Comparison of ENCODE assay signal across 1 cellular context in the genomic region with DNA sequence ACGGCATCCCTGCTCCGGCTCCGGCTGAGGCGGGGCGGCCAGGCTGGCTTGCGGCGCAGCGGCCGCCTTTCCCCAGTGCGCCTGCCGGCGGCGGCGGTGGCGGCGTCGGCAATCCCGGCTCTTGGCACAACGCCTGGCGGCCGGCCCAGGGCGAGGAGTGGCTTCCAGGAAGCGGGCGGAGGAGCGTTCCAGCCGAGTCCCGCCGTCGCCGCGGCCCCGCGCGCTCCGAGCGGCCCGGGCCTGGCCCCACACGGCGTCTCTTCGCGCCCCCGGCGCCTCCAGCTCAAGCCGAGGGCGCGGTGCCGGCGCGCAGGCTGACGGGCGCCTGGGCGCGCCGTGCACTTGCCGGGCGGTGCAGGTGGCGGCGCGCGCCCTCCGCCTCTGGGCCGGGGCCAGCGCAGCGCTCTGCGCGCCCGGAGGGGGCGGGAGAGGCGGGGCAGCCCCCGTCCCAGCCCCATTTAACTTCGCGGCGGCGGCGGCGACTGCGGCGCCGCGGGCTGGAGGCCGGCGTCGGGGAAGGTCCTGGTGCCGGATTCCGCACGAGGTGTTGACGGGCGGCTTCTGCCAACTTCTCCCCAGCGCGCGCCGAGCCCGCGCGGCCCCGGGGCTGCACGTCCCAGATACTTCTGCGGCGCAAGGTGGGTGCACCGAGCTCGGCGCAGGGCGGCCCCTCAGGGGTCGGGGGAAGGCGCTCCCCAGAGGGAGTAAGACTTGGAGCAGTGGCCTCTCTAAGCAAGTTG.
TF ChIP-seq lines count a peak whose summit lies in the region.

A gene with protein sequence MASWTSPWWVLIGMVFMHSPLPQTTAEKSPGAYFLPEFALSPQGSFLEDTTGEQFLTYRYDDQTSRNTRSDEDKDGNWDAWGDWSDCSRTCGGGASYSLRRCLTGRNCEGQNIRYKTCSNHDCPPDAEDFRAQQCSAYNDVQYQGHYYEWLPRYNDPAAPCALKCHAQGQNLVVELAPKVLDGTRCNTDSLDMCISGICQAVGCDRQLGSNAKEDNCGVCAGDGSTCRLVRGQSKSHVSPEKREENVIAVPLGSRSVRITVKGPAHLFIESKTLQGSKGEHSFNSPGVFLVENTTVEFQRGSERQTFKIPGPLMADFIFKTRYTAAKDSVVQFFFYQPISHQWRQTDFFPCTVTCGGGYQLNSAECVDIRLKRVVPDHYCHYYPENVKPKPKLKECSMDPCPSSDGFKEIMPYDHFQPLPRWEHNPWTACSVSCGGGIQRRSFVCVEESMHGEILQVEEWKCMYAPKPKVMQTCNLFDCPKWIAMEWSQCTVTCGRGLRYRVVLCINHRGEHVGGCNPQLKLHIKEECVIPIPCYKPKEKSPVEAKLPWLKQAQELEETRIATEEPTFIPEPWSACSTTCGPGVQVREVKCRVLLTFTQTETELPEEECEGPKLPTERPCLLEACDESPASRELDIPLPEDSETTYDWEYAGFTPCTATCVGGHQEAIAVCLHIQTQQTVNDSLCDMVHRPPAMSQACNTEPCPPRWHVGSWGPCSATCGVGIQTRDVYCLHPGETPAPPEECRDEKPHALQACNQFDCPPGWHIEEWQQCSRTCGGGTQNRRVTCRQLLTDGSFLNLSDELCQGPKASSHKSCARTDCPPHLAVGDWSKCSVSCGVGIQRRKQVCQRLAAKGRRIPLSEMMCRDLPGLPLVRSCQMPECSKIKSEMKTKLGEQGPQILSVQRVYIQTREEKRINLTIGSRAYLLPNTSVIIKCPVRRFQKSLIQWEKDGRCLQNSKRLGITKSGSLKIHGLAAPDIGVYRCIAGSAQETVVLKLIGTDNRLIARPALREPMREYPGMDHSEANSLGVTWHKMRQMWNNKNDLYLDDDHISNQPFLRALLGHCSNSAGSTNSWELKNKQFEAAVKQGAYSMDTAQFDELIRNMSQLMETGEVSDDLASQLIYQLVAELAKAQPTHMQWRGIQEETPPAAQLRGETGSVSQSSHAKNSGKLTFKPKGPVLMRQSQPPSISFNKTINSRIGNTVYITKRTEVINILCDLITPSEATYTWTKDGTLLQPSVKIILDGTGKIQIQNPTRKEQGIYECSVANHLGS (N-terminal part only) (plus strand): TSS at position 485 of the 740 bp plus-strand sequence. CDS start 1,639 bp downstream, outside the sequence.

TF ChIP-seq in SK-N-SH, 30 proteins besides CTCF, POLR2A, EP300 and RAD21:
- TF ChIP-seq, protein P1, sequence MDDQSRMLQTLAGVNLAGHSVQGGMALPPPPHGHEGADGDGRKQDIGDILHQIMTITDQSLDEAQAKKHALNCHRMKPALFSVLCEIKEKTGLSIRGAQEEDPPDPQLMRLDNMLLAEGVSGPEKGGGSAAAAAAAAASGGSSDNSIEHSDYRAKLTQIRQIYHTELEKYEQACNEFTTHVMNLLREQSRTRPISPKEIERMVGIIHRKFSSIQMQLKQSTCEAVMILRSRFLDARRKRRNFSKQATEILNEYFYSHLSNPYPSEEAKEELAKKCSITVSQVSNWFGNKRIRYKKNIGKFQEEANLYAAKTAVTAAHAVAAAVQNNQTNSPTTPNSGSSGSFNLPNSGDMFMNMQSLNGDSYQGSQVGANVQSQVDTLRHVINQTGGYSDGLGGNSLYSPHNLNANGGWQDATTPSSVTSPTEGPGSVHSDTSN (IDR thresholded peaks at IDR 0.05), result no peak
- TF ChIP-seq GATA2 (CRISPR knock-in tag; IDR thresholded peaks at IDR 0.05) (no peak), NFIC (IDR thresholded peaks at IDR 0.05; ENCODE audit: borderline replicate concordance) (no peak), MEF2A (IDR thresholded peaks at IDR 0.05; ENCODE audit: borderline replicate concordance, low read depth) (no peak), TEAD4 (IDR thresholded peaks at IDR 0.05; ENCODE audit: borderline replicate concordance, insufficient read depth) (no peak), FOXJ3 (CRISPR knock-in tag; IDR thresholded peaks at IDR 0.05) (no peak), EZH2phosphoT487 (IDR thresholded peaks at IDR 0.05; ENCODE audit: borderline replicate concordance, low read depth) (no peak), SMC3 (IDR thresholded peaks at IDR 0.05; ENCODE audit: low read depth, low read length) (no peak), SIN3A (IDR thresholded peaks at IDR 0.05; ENCODE audit: borderline replicate concordance, low read depth, low read length) (no peak), TCF12 (IDR thresholded peaks at IDR 0.05) (no peak), MXI1 (IDR thresholded peaks at IDR 0.05; ENCODE audit: low read depth, low read length) (no peak), CHD2 (IDR thresholded peaks at IDR 0.05; ENCODE audit: low read length, partially characterized antibody) (no peak), RCOR1 (IDR thresholded peaks at IDR 0.05; ENCODE audit: low read length) (no peak), JUND (IDR thresholded peaks at IDR 0.05) (no peak)
- TF ChIP-seq, protein P2, sequence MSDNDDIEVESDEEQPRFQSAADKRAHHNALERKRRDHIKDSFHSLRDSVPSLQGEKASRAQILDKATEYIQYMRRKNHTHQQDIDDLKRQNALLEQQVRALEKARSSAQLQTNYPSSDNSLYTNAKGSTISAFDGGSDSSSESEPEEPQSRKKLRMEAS (IDR thresholded peaks at IDR 0.05; ENCODE audit: low read depth), result no peak
- TF ChIP-seq, protein P3, sequence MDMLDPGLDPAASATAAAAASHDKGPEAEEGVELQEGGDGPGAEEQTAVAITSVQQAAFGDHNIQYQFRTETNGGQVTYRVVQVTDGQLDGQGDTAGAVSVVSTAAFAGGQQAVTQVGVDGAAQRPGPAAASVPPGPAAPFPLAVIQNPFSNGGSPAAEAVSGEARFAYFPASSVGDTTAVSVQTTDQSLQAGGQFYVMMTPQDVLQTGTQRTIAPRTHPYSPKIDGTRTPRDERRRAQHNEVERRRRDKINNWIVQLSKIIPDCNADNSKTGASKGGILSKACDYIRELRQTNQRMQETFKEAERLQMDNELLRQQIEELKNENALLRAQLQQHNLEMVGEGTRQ (IDR thresholded peaks at IDR 0.05; ENCODE audit: borderline replicate concordance, low read depth, low read length), result no peak
TF ChIP-seq in SK-N-SH: peak in this region for 0.
